ENCODE assay signal across 37 cellular contexts in the genomic region with DNA sequence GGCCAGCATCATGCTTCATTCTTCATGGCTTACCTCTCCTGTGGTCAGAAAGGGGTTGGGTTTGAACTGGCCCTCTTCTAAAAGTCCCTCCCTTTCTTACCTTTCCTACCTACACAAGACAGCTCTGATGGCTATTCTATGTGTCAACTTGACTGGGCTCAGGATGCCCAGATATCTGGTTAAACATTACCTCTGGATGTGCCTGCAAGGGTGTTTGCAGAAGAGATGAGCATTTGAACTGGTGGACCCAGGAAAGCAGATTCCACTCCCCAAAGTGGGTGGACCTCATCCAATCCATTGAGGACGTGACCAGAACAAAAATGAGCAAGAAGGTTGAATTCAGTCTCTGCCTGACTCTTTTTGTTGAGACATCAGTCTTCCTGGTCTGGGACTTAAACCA.
DNase-seq lines count a peak whose midpoint lies in the region; ATAC-seq, FAIRE-seq and TF ChIP-seq lines count a peak whose summit lies in the region.
"Had no signal": no experiment of that assay in that cellular context is flagged by ENCODE, and none has a peak within 500 bp of the region (broad histone marks: within the 10 kb centered on the region; RNA-seq: fewer than 3 reads in every experiment).

No MANE protein-coding gene starts in this region.

- H3K18ac ChIP-seq in H1 (ENCODE audit: extremely low read depth, low read length) = no peak overlapping the region

- no peak overlapping the region for H4K5ac ChIP-seq in H1 (ENCODE audit: insufficient read length, low read depth, low read length)

- peaks cover 6% of the 10 kb centered on the region for H3K4me1 Mint-ChIP-seq in astrocyte (ENCODE audit: low read depth, unreplicated experiment)
- H3K4me1 Mint-ChIP-seq: B cell; CD4-positive, alpha-beta memory T cell; CD4-positive, CD25-positive, alpha-beta regulatory T cell; CD8-positive, alpha-beta memory T cell had no signal

- H3K23ac ChIP-seq in H1 (ENCODE audit: insufficient read length) = no peak overlapping the region

- H3K9ac ChIP-seq in astrocyte (ENCODE audit: low read length) (no peak overlapping the region), H1 (replicated peaks in 1 of 4; ENCODE audit: extremely low read depth in 1 of 4, low read depth in 3 of 4, low read length in 3 of 4) (no peak overlapping the region), HepG2 (ENCODE audit: insufficient read depth, low read depth, low read length) (no peak overlapping the region)
- H3K9ac ChIP-seq: BLaER1; BLaER1 treated with 17β-estradiol and CSF1 and Interleukin-3, amounts not matched to agents 10 nM and 100 nM had no signal

- H4K91ac ChIP-seq in H1 (replicated peaks; ENCODE audit: insufficient read length, low read length) = no peak overlapping the region

- no peak overlapping the region for H3K4ac ChIP-seq in H1 (replicated peaks; ENCODE audit: insufficient read length, low read depth, low read length)

- H2BK120ac ChIP-seq in H1 (replicated peaks; ENCODE audit: low read depth, low read length) = peak overlapping the region; percentile 50

- H3K4me1 ChIP-seq in astrocyte (ENCODE audit: insufficient read depth, low read length) = peaks cover 3% of the 10 kb centered on the region
- H3K4me1 ChIP-seq in H1 (replicated peaks in 1 of 4; ENCODE audit: control insufficient read depth in 3 of 4, insufficient read depth in 4 of 4, low read length in 3 of 4) = no peaks in the 10 kb centered on the region
- peaks cover 18% of the 10 kb centered on the region for H3K4me1 ChIP-seq in HepG2 (ENCODE audit: insufficient read depth, low read length)
- H3K4me1 ChIP-seq: BE2C, BLaER1 had no signal

- TF ChIP-seq RAD21 in H1 (IDR thresholded peaks at IDR 0.05 in 1 of 2, conservative IDR thresholded peaks at IDR 0.05 in 1 of 2; ENCODE audit: low read depth in 2 of 2, low read length in 2 of 2) (no peak), HepG2 (CRISPR knock-in tag; IDR thresholded peaks at IDR 0.05) (no peak)

- H3K27ac ChIP-seq in astrocyte (ENCODE audit: low read depth, low read length) (no peak overlapping the region), H1 (ENCODE audit: low read depth, low read length) (no peak overlapping the region), HepG2 (ENCODE audit: extremely low read length, insufficient read depth, low read length) (no peak overlapping the region)
- H3K27ac ChIP-seq: 22Rv1; A549; BLaER1; BLaER1 treated with 17β-estradiol and CSF1 and Interleukin-3, amounts not matched to agents 10 nM and 100 nM; C4-2B had no signal

- H3K36me3 ChIP-seq in astrocyte (ENCODE audit: insufficient read depth, low read length) = no peaks in the 10 kb centered on the region
- H3K36me3 ChIP-seq in bronchial epithelial cell (ENCODE audit: control insufficient read depth, insufficient read depth, low read length) = no peaks in the 10 kb centered on the region
- H3K36me3 ChIP-seq in H1 (ENCODE audit: control insufficient read depth in 2 of 4, insufficient read depth in 4 of 4, low read length in 3 of 4) = peaks cover 0 to 4% (median 0%) of the 10 kb centered on the region in 4 experiments; a peak in 1 of 8 replicates
- H3K36me3 ChIP-seq in HepG2 (replicated peaks in 1 of 2; ENCODE audit: control insufficient read depth in 1 of 2, insufficient read depth in 2 of 2, low read length in 2 of 2) = no peaks in the 10 kb centered on the region
- H3K36me3 ChIP-seq: BE2C, BLaER1 had no signal

- no peak overlapping the region for H3K14ac ChIP-seq in H1 (ENCODE audit: insufficient read length)

- no peaks in the 10 kb centered on the region for H3K27me3 ChIP-seq in astrocyte (ENCODE audit: insufficient read depth, low read length)
- H3K27me3 ChIP-seq in bronchial epithelial cell (ENCODE audit: control insufficient read depth, insufficient read depth, low read length) = no peaks in the 10 kb centered on the region
- H3K27me3 ChIP-seq in H1 (replicated peaks in 1 of 4; ENCODE audit: control insufficient read depth in 3 of 4, extremely low read depth in 1 of 4, insufficient read depth in 3 of 4, low read length in 3 of 4) = no peaks in the 10 kb centered on the region
- no peaks in the 10 kb centered on the region; a peak in 1 of 5 replicates for H3K27me3 ChIP-seq in HepG2 (ENCODE audit: control insufficient read depth in 1 of 2, insufficient read depth in 2 of 2, low read length in 2 of 2)
- H3K27me3 ChIP-seq: BE2C; BLaER1; BLaER1 treated with 17β-estradiol and CSF1 and Interleukin-3, amounts not matched to agents 10 nM and 100 nM had no signal

- peaks cover 7% of the 10 kb centered on the region for H3K9me3 Mint-ChIP-seq in astrocyte (ENCODE audit: unreplicated experiment)

- CTCF ChIA-PET in H1 (lab: Charles Lee; ENCODE audit: partially characterized antibody) (no interaction called here), HepG2 (lab: Yijun Ruan, JAX; ENCODE audit: low intra/inter-chr PET ratio, low total read pairs) (no interaction called here)

- DNase-seq in astrocyte (ENCODE audit: low read depth) = no peak
- DNase-seq in bronchial epithelial cell (ENCODE audit: low read depth) = no peak
- DNase-seq in H1 (ENCODE audit: low read depth in 1 of 2, low spot score in 2 of 2) = no peak
- DNase-seq in HepG2 (ENCODE audit: low spot score) = peak; percentile 62
- DNase-seq in putamen (ENCODE audit: low spot score) = no peak
- no peak for DNase-seq in NCI-H2107 (lab: John Stamatoyannopoulos, UW)
- DNase-seq in NCI-H526 treated with DMSO at 0.1 percent for 48 hours (lab: John Stamatoyannopoulos, UW) = no peak
- DNase-seq: 8988T; ACHN; AML-193; BE2C; C1 segment of cervical spinal cord; Caco-2; Calu3; CD4-positive, alpha-beta memory T cell; CD4-positive, alpha-beta T cell; CD4-positive, CD25-positive, alpha-beta regulatory T cell; CD8-positive, alpha-beta memory T cell; CD8-positive, alpha-beta T cell; COR-L47; DMS 273 treated with DMSO at 0.1 percent for 48 hours; DMS153; DMS53; DMS79; DMS79 treated with DMSO at 0.1 percent for 48 hours; DND-41; EL had no signal

- no peak overlapping the region for H3K27ac Mint-ChIP-seq in astrocyte (ENCODE audit: unreplicated experiment)
- H3K27ac Mint-ChIP-seq: B cell; CD14-positive monocyte; CD4-positive, alpha-beta memory T cell; CD4-positive, alpha-beta T cell; CD4-positive, CD25-positive, alpha-beta regulatory T cell; CD8-positive, alpha-beta T cell had no signal

- H3K56ac ChIP-seq in H1 (replicated peaks; ENCODE audit: insufficient read length, low read depth, low read length) = no peak overlapping the region

- H2AK5ac ChIP-seq in H1 (ENCODE audit: low read depth, low read length) = no peak overlapping the region

- BruUV-seq in HepG2 (replicated peaks; lab: Mats Ljungman, UMichigan) = no TSS peak

- H3K4me3 ChIP-seq in astrocyte (ENCODE audit: insufficient read depth, low read depth, low read length) (no peak overlapping the region), bronchial epithelial cell (ENCODE audit: low read depth, low read length) (no peak overlapping the region), H1 (ENCODE audit: extremely low read depth in 1 of 4, insufficient read depth in 2 of 4, low read depth in 3 of 4, low read length in 4 of 4) (no peak overlapping the region), HepG2 (replicated peaks in 1 of 3; ENCODE audit: insufficient read depth in 1 of 3, low read depth in 2 of 3, low read length in 3 of 3) (no peak overlapping the region)
- H3K4me3 ChIP-seq: A549; BLaER1; BLaER1 treated with 17β-estradiol and CSF1 and Interleukin-3, amounts not matched to agents 10 nM and 100 nM had no signal

- no peak overlapping the region for H2BK15ac ChIP-seq in H1 (ENCODE audit: low read length)

- H4K20me1 ChIP-seq in astrocyte (ENCODE audit: insufficient read depth, low read length) (no peaks in the 10 kb centered on the region), H1 (replicated peaks in 1 of 2; ENCODE audit: control insufficient read depth in 1 of 2, insufficient read depth in 2 of 2, low read length in 2 of 2) (no peaks in the 10 kb centered on the region), HepG2 (ENCODE audit: insufficient read depth, low read length) (no peaks in the 10 kb centered on the region)
- H4K20me1 ChIP-seq: BLaER1; BLaER1 treated with 17β-estradiol and CSF1 and Interleukin-3, amounts not matched to agents 10 nM and 100 nM had no signal

- H2BK12ac ChIP-seq in H1 (ENCODE audit: low read depth, low read length) = no peak overlapping the region

- ATAC-seq in HepG2 (peak; percentile 88), HG02973 (IDR thresholded peaks at IDR 0.05; ENCODE audit: unreplicated experiment) (no peak)
- ATAC-seq: A549; CD8-positive, alpha-beta T cell had no signal

- TF ChIP-seq CTCF in astrocyte (IDR thresholded peaks at IDR 0.05; ENCODE audit: insufficient read depth, low read depth, low read length) (no peak), bronchial epithelial cell (IDR thresholded peaks at IDR 0.05; ENCODE audit: insufficient read depth, low read length, severe bottlenecking) (no peak), H1 (IDR thresholded peaks at IDR 0.05; ENCODE audit: control extremely low read depth in 1 of 3, insufficient read depth in 1 of 3, low read depth in 1 of 3, low read length in 3 of 3) (no peak), HepG2 (CRISPR knock-in tag; IDR thresholded peaks at IDR 0.05) (no peak)

- no peak overlapping the region for H2AFZ ChIP-seq in astrocyte (ENCODE audit: low read depth, low read length)
- no peak overlapping the region for H2AFZ ChIP-seq in H1 (ENCODE audit: low read length)
- H2AFZ ChIP-seq in HepG2 (ENCODE audit: low read length) = no peak overlapping the region

- H3K79me2 ChIP-seq in astrocyte (ENCODE audit: insufficient read depth, low read length) (no peaks in the 10 kb centered on the region), H1 (ENCODE audit: control insufficient read depth in 1 of 2, insufficient read depth in 2 of 2, low read length in 2 of 2) (no peaks in the 10 kb centered on the region), HepG2 (ENCODE audit: insufficient read depth, low read length) (no peaks in the 10 kb centered on the region)

- H3K4me3 Mint-ChIP-seq in astrocyte (ENCODE audit: unreplicated experiment) = no peak overlapping the region
- H3K4me3 Mint-ChIP-seq: B cell; CD14-positive monocyte; CD4-positive, alpha-beta memory T cell; CD4-positive, alpha-beta T cell; CD4-positive, CD25-positive, alpha-beta regulatory T cell; CD8-positive, alpha-beta memory T cell; CD8-positive, alpha-beta T cell had no signal

- POLR2A ChIA-PET in H1 (lab: Charles Lee; ENCODE audit: partially characterized antibody) = no interaction called here
- POLR2A ChIA-PET in HepG2 (lab: Yijun Ruan, JAX) = no interaction called here

- FAIRE-seq in astrocyte (lab: Jason Lieb, UNC) = peak; percentile 32
- peak; percentile 50 for FAIRE-seq in bronchial epithelial cell (lab: Jason Lieb, UNC)
- no peak for FAIRE-seq in H1 (lab: Jason Lieb, UNC)
- peak; percentile 15 for FAIRE-seq in HepG2 (lab: Jason Lieb, UNC)
- FAIRE-seq: A204.1, A549, D721Med had no signal

- peaks cover under 1% of the 10 kb centered on the region for H3K27me3 Mint-ChIP-seq in astrocyte (ENCODE audit: low read depth, unreplicated experiment)
- H3K27me3 Mint-ChIP-seq: B cell; CD4-positive, alpha-beta memory T cell; CD4-positive, alpha-beta T cell; CD4-positive, CD25-positive, alpha-beta regulatory T cell had no signal

- 89% methylated on average over 1 of the region's 1 CpG; no CpG with 5 or more reads in 1 of the 2 experiments for WGBS in H1 (ENCODE audit: extremely low coverage in 1 of 2, insufficient coverage in 1 of 2, insufficient read length in 1 of 2, insufficient replicate concordance in 2 of 2, low coverage in 1 of 2, low lambda C conversion rate in 2 of 2, missing lambda C conversion rate in 1 of 2), 2 experiments
- 10% methylated on average over 1 of the region's 1 CpG for WGBS in HepG2 (ENCODE audit: low lambda C conversion rate)

- no peak overlapping the region for H4K8ac ChIP-seq in H1 (ENCODE audit: extremely low read depth, insufficient read depth, low read length)

- in situ Hi-C loops in HepG2 (cut with HindIII; ENCODE audit: extremely low pct_ligation_motif_present, low pct_unique_long_range_greater_than_20kb) = no loop called here

- TF ChIP-seq POLR2A in H1 (IDR thresholded peaks at IDR 0.05; ENCODE audit: control extremely low read depth in 1 of 2, low read depth in 2 of 2, low read length in 2 of 2) = no peak
- no peak for TF ChIP-seq POLR2A in HepG2 (IDR thresholded peaks at IDR 0.05; ENCODE audit: insufficient read depth in 1 of 2, low read depth in 2 of 2, low read length in 2 of 2)

- H3K9me3 ChIP-seq in astrocyte (ENCODE audit: insufficient read depth, low read depth, low read length) = peaks cover 5% of the 10 kb centered on the region
- H3K9me3 ChIP-seq in H1 (ENCODE audit: insufficient read depth in 2 of 2, low read depth in 1 of 2, low read length in 1 of 2) = peaks cover 10 to 12% of the 10 kb centered on the region in 2 experiments
- H3K9me3 ChIP-seq in HepG2 (ENCODE audit: low read length) = peaks cover 29% of the 10 kb centered on the region

- H3K23me2 ChIP-seq in H1 (ENCODE audit: low read depth, low read length) = no peaks in the 10 kb centered on the region

- no peak for TF ChIP-seq EP300 in H1 (IDR thresholded peaks at IDR 0.05; ENCODE audit: borderline replicate concordance in 1 of 2, low read depth in 2 of 2, low read length in 2 of 2)
- peak in 1 of 2 experiments; percentile 44; a peak in 1 of 4 replicates for TF ChIP-seq EP300 in HepG2 (IDR thresholded peaks at IDR 0.05; ENCODE audit: low read depth in 2 of 2, low read length in 2 of 2)
- no peak for TF ChIP-seq EP300 in HepG2 (CRISPR knock-in tag; IDR thresholded peaks at IDR 0.05; ENCODE audit: borderline replicate concordance)

- no peak overlapping the region for H2BK20ac ChIP-seq in H1 (ENCODE audit: low read length)

- H2BK5ac ChIP-seq in H1 (ENCODE audit: low read depth, low read length) = no peak overlapping the region

- H3K79me1 ChIP-seq in H1 (ENCODE audit: low read depth, low read length) = no peaks in the 10 kb centered on the region

- H3K36me3 Mint-ChIP-seq in astrocyte (ENCODE audit: low read depth, unreplicated experiment) = no peaks in the 10 kb centered on the region
- H3K36me3 Mint-ChIP-seq: CD14-positive monocyte; CD8-positive, alpha-beta T cell had no signal

- intact Hi-C loops in HepG2 (cut with micrococcal nuclease; ENCODE audit: unreplicated experiment) = no loop called here

- H3K4me2 ChIP-seq in astrocyte (ENCODE audit: low read length) = no peak overlapping the region
- no peak overlapping the region for H3K4me2 ChIP-seq in H1 (ENCODE audit: insufficient read depth in 1 of 2, low read depth in 2 of 2, low read length in 2 of 2)
- H3K4me2 ChIP-seq in HepG2 (ENCODE audit: low read depth, low read length) = 0 out of 2 replicates have a peak overlapping the region, but pooled peaks have one; percentile 0
- H3K4me2 ChIP-seq: A549; BLaER1; BLaER1 treated with 17β-estradiol and CSF1 and Interleukin-3, amounts not matched to agents 10 nM and 100 nM had no signal
